In genomic region chr18:76234559-76234958, GRCh38 we compare ENCODE assay signal across 15 cellular contexts.
"Had no signal": no experiment of that assay in that cellular context is flagged by ENCODE, and none has a peak within 500 bp of the region (broad histone marks: within the 10 kb centered on the region; RNA-seq: fewer than 3 reads in every experiment).

No MANE protein-coding gene starts in this region.

- H3K4me3 ChIP-seq: colonic mucosa, esophagus muscularis mucosa, gastroesophageal sphincter, thyroid gland had no signal

- H3K4me1 ChIP-seq: colonic mucosa, gastroesophageal sphincter, parathyroid adenoma, thyroid gland had no signal

- H3K79me2 ChIP-seq: parathyroid adenoma had no signal

- H3K27ac Mint-ChIP-seq: activated B cell treated with CpG ODN at 0.5 μM for 24 hours; activated CD4-positive, alpha-beta memory T cell treated with anti-CD3 and anti-CD28 coated beads, Interleukin-2, amount 10 ng/mL, durations not matched to agents 7 days and 5 days; activated CD4-positive, alpha-beta T cell treated with anti-CD3 and anti-CD28 coated beads for 36 hours; activated naive CD4-positive, alpha-beta T cell treated with anti-CD3 and anti-CD28 coated beads, Interleukin-2, amount 10 ng/mL, durations not matched to agents 7 days and 5 days; memory B cell; T-helper 1 cell treated with Interleukin-12 subunit alpha and Interleukin-12 subunit beta and Interleukin-4 antibody, amounts not matched to agents 30 μg/mL and 1 μg/mL, for 36 hours had no signal

- H3K36me3 ChIP-seq: colonic mucosa, esophagus muscularis mucosa, gastroesophageal sphincter, thyroid gland had no signal

- H3K9ac ChIP-seq: parathyroid adenoma had no signal

- DNase-seq: activated B cell treated with CpG ODN at 0.5 μM for 24 hours; activated CD4-positive, alpha-beta memory T cell treated with anti-CD3 and anti-CD28 coated beads, Interleukin-2, amount 10 ng/mL, durations not matched to agents 7 days and 5 days; activated CD4-positive, alpha-beta T cell treated with anti-CD3 and anti-CD28 coated beads for 36 hours; activated effector memory CD4-positive, alpha-beta T cell treated with anti-CD3 and anti-CD28 coated beads, Interleukin-2, amount 50 U/mL, for 16 hours; activated naive CD4-positive, alpha-beta T cell treated with anti-CD3 and anti-CD28 coated beads, Interleukin-2, amount 10 ng/mL, durations not matched to agents 7 days and 5 days; colonic mucosa; left ventricle myocardium superior; stimulated activated CD4-positive, alpha-beta T cell treated with anti-CD3 and anti-CD28 coated beads, Interleukin-4, amount 100 ng/mL, for 24 hours; stimulated activated naive CD4-positive, alpha-beta T cell treated with Interleukin-2 at 50 U/mL for 16 hours; thyroid gland had no signal

- H3K27me3 Mint-ChIP-seq: activated B cell treated with CpG ODN at 0.5 μM for 24 hours; activated CD4-positive, alpha-beta memory T cell treated with anti-CD3 and anti-CD28 coated beads, Interleukin-2, amount 10 ng/mL, durations not matched to agents 7 days and 5 days had no signal

- H2AFZ ChIP-seq: parathyroid adenoma had no signal

- H3K36me3 Mint-ChIP-seq: activated naive CD4-positive, alpha-beta T cell treated with anti-CD3 and anti-CD28 coated beads, Interleukin-2, amount 10 ng/mL, durations not matched to agents 7 days and 5 days; memory B cell had no signal

- H3K27ac ChIP-seq: colonic mucosa, esophagus muscularis mucosa, gastroesophageal sphincter, parathyroid adenoma, thyroid gland had no signal

- H3K4me3 Mint-ChIP-seq: activated B cell treated with CpG ODN at 0.5 μM for 24 hours; activated CD4-positive, alpha-beta memory T cell treated with anti-CD3 and anti-CD28 coated beads, Interleukin-2, amount 10 ng/mL, durations not matched to agents 7 days and 5 days; activated CD4-positive, alpha-beta T cell treated with anti-CD3 and anti-CD28 coated beads for 36 hours; activated naive CD4-positive, alpha-beta T cell treated with anti-CD3 and anti-CD28 coated beads, Interleukin-2, amount 10 ng/mL, durations not matched to agents 7 days and 5 days; memory B cell; T-helper 1 cell treated with Interleukin-12 subunit alpha and Interleukin-12 subunit beta and Interleukin-4 antibody, amounts not matched to agents 30 μg/mL and 1 μg/mL, for 36 hours had no signal

- H3K9me3 ChIP-seq: colonic mucosa, esophagus muscularis mucosa, thyroid gland had no signal

- H3K27me3 ChIP-seq: colonic mucosa, esophagus muscularis mucosa, gastroesophageal sphincter, thyroid gland had no signal

- H3K4me1 Mint-ChIP-seq: activated B cell treated with CpG ODN at 0.5 μM for 24 hours; activated CD4-positive, alpha-beta memory T cell treated with anti-CD3 and anti-CD28 coated beads, Interleukin-2, amount 10 ng/mL, durations not matched to agents 7 days and 5 days; activated CD4-positive, alpha-beta T cell treated with anti-CD3 and anti-CD28 coated beads for 36 hours; activated naive CD4-positive, alpha-beta T cell treated with anti-CD3 and anti-CD28 coated beads, Interleukin-2, amount 10 ng/mL, durations not matched to agents 7 days and 5 days; memory B cell had no signal
